In genomic region chr2:10283106-10284062, GRCh38 we compare ENCODE assay signal across 8 cellular contexts. TPM values are rescaled to one million over a fixed set of nuclear protein-coding genes. Genes with fewer than 3 reads are reported as not detected.
A peak's percentile ranks its signal among the peaks of the same experiment; 100 is the strongest.
DNase-seq lines count a peak whose midpoint lies in the region; ATAC-seq and TF ChIP-seq lines count a peak whose summit lies in the region.

No MANE protein-coding gene starts in this region.

- no peak overlapping the region for H3K4me3 Mint-ChIP-seq in chondrocyte (ENCODE audit: unreplicated experiment)
- H3K4me3 Mint-ChIP-seq in neural crest cell, result no peak overlapping the region

- no peak for ATAC-seq in HG03442 (IDR thresholded peaks at IDR 0.05; ENCODE audit: unreplicated experiment)
- no peak for ATAC-seq in HG02763 (IDR thresholded peaks at IDR 0.05; ENCODE audit: unreplicated experiment)

- TF ChIP-seq CTCF in chondrocyte (IDR thresholded peaks at IDR 0.05), result no peak
- TF ChIP-seq CTCF in neural crest cell (conservative IDR thresholded peaks at IDR 0.05), result no peak

- H3K27ac Mint-ChIP-seq in chondrocyte (ENCODE audit: unreplicated experiment) (peak overlapping the region; percentile 81), neural crest cell (ENCODE audit: unreplicated experiment) (peak overlapping the region; percentile 19)

- H3K9me3 Mint-ChIP-seq in chondrocyte (ENCODE audit: low read depth) (no peaks in the 10 kb centered on the region), neural crest cell (no peaks in the 10 kb centered on the region)

- H3K36me3 Mint-ChIP-seq in chondrocyte (ENCODE audit: low read depth) (no peaks in the 10 kb centered on the region), neural crest cell (ENCODE audit: low read depth) (no peaks in the 10 kb centered on the region)

- DNase-seq in EH (ENCODE audit: low read depth) (peak; percentile 98), NCI-H2107 treated with DMSO at 0.1 percent for 48 hours (lab: John Stamatoyannopoulos, UW; ENCODE audit: unreplicated experiment) (peak; percentile 40), chondrocyte (ENCODE audit: low spot score) (no peak), neural crest cell (ENCODE audit: low read depth, low spot score) (no peak), cerebellar nuclear complex (lab: John Stamatoyannopoulos, UW) (no peak)
- no peak for DNase-seq in activated CD4-positive, alpha-beta T cell treated with anti-CD3 and anti-CD28 coated beads for 1 hour

- no peaks in the 10 kb centered on the region for H3K27me3 Mint-ChIP-seq in chondrocyte (ENCODE audit: low read depth)
- no peaks in the 10 kb centered on the region for H3K27me3 Mint-ChIP-seq in neural crest cell (ENCODE audit: low read depth)

- peaks cover 33% of the 10 kb centered on the region for H3K4me1 Mint-ChIP-seq in chondrocyte (ENCODE audit: low read depth)
- peaks cover 26% of the 10 kb centered on the region for H3K4me1 Mint-ChIP-seq in neural crest cell

RNA-seq across cellular contexts. Expression of gene HPCAL1, which starts 19.3 kb away (rescaled TPM):
- 18.7 to 44.0 TPM (median 19.3 TPM) in 3 replicates for total RNA-seq in chondrocyte
- 16.2 and 17.3 TPM in 2 replicates for total RNA-seq in neural crest cell

Comparison
In these comparisons a context has a peak if more than half of its experiments do, and no peak if none do; other contexts are left out.
1. DNase-seq: peak in EH (single experiment) and NCI-H2107 treated with DMSO at 0.1 percent for 48 hours (single experiment); none in chondrocyte (single experiment), neural crest cell (single experiment), activated CD4-positive, alpha-beta T cell treated with anti-CD3 and anti-CD28 coated beads for 1 hour (single experiment) and cerebellar nuclear complex (0 of 2).